Comparison of ENCODE assay signal across 32 cellular contexts in genomic region chr16:7449808-7450207, GRCh38.
"Had no signal": no experiment of that assay in that cellular context is flagged by ENCODE, and none has a peak within 500 bp of the region (broad histone marks: within the 10 kb centered on the region; RNA-seq: fewer than 3 reads in every experiment).

No MANE protein-coding gene starts in this region.

- ATAC-seq: naive thymus-derived CD4-positive, alpha-beta T cell; natural killer cell; pancreas; right cardiac atrium; right lobe of liver; stimulated activated memory B cell treated with anti-CD40 and anti-IgM and Interleukin-4, amounts not matched to agents 10 μg/mL and 1 μg/mL and 100 μg/mL, for 72 hours; stimulated activated naive CD8-positive, alpha-beta T cell treated with anti-CD3 and anti-CD28 coated beads, Interleukin-15, amount 100 ng/mL, for 72 hours; stimulated activated naive CD8-positive, alpha-beta T cell treated with anti-CD3 and anti-CD28 coated beads, Interleukin-15, Interleukin-2, amounts not matched to agents 100 U/mL and 50 U/mL, for 24 hours; upper lobe of right lung had no signal

- H3K9me3 ChIP-seq: neutrophil, pancreas, prostate gland, right lobe of liver, suprapubic skin, testis, transverse colon, upper lobe of right lung, vagina had no signal

- DNase-seq: naive thymus-derived CD4-positive, alpha-beta T cell; natural killer cell; nucleus accumbens; pancreas; right cardiac atrium; right lobe of liver; sigmoid colon; spleen; stimulated activated CD4-positive, alpha-beta T cell treated with anti-CD3 and anti-CD28 coated beads, Interleukin-12 subunit alpha, Interleukin-12 subunit beta, amount 100 ng/mL, for 4 hours; stimulated activated CD4-positive, alpha-beta T cell treated with anti-CD3 and anti-CD28 coated beads, Interleukin-1b, Interleukin-23, amount 100 ng/mL, for 48 hours; stimulated activated CD4-positive, alpha-beta T cell treated with anti-CD3 and anti-CD28 coated beads, Interleukin-4, amount 100 ng/mL, for 1 hour; stimulated activated CD4-positive, alpha-beta T cell treated with anti-CD3 and anti-CD28 coated beads, Interleukin-4, amount 100 ng/mL, for 4 hours; stimulated activated CD8-positive, alpha-beta memory T cell treated with anti-CD3 and anti-CD28 coated beads, Interleukin-4, amount 100 ng/mL, for 48 hours; stimulated activated naive CD4-positive, alpha-beta T cell; stimulated activated naive CD8-positive, alpha-beta T cell treated with anti-CD3 and anti-CD28 coated beads, Interleukin-15, amount 100 ng/mL, for 72 hours; stimulated activated naive CD8-positive, alpha-beta T cell treated with anti-CD3 and anti-CD28 coated beads, Interleukin-15, Interleukin-2, amounts not matched to agents 100 U/mL and 50 U/mL, for 24 hours; substantia nigra; testis; tibial artery; transverse colon; upper lobe of right lung had no signal

- H3K27me3 Mint-ChIP-seq: naive thymus-derived CD4-positive, alpha-beta T cell; stimulated activated memory B cell treated with anti-CD40 and anti-IgM and Interleukin-4, amounts not matched to agents 10 μg/mL and 1 μg/mL and 100 μg/mL, for 72 hours; stimulated activated naive CD8-positive, alpha-beta T cell treated with anti-CD3 and anti-CD28 coated beads, Interleukin-15, amount 100 ng/mL, for 72 hours had no signal

- FAIRE-seq: pancreas, urothelium cell line had no signal

- H3K4me3 Mint-ChIP-seq: naive thymus-derived CD4-positive, alpha-beta T cell; natural killer cell; nephron; neural crest cell; stimulated activated memory B cell treated with anti-CD40 and anti-IgM and Interleukin-4, amounts not matched to agents 10 μg/mL and 1 μg/mL and 100 μg/mL, for 72 hours; stimulated activated naive CD8-positive, alpha-beta T cell treated with anti-CD3 and anti-CD28 coated beads, Interleukin-15, amount 100 ng/mL, for 72 hours; type B pancreatic cell had no signal

- H3K27ac ChIP-seq: neutrophil, pancreas, prostate gland, right lobe of liver, sigmoid colon, skin epidermis, spleen, suprapubic skin, testis, tibial artery, transverse colon, upper lobe of right lung, vagina had no signal

- H3K27me3 ChIP-seq: neutrophil, pancreas, right lobe of liver, spleen, suprapubic skin, testis, tibial artery, transverse colon, upper lobe of right lung, vagina had no signal

- H3K36me3 ChIP-seq: neutrophil, pancreas, prostate gland, right lobe of liver, sigmoid colon, spleen, suprapubic skin, tibial artery, transverse colon, upper lobe of right lung, vagina had no signal

- H3K27ac Mint-ChIP-seq: naive thymus-derived CD4-positive, alpha-beta T cell; natural killer cell; stimulated activated memory B cell treated with anti-CD40 and anti-IgM and Interleukin-4, amounts not matched to agents 10 μg/mL and 1 μg/mL and 100 μg/mL, for 72 hours; stimulated activated naive CD8-positive, alpha-beta T cell treated with anti-CD3 and anti-CD28 coated beads, Interleukin-15, amount 100 ng/mL, for 72 hours; type B pancreatic cell had no signal

- H3K36me3 Mint-ChIP-seq: natural killer cell; stimulated activated memory B cell treated with anti-CD40 and anti-IgM and Interleukin-4, amounts not matched to agents 10 μg/mL and 1 μg/mL and 100 μg/mL, for 72 hours; type B pancreatic cell had no signal

- H3K4me2 ChIP-seq: smooth muscle cell had no signal

- H3K4me1 ChIP-seq: pancreas, prostate gland, right lobe of liver, sigmoid colon, spleen, suprapubic skin, testis, tibial artery, transverse colon, upper lobe of right lung, vagina had no signal

- H3K4me3 ChIP-seq: pancreas, prostate gland, right lobe of liver, sigmoid colon, skin epidermis, smooth muscle cell, spleen, suprapubic skin, testis, tibial artery, transverse colon, upper lobe of right lung, vagina had no signal

- H3K4me1 Mint-ChIP-seq: naive thymus-derived CD4-positive, alpha-beta T cell; natural killer cell; neural crest cell; stimulated activated memory B cell treated with anti-CD40 and anti-IgM and Interleukin-4, amounts not matched to agents 10 μg/mL and 1 μg/mL and 100 μg/mL, for 72 hours; stimulated activated naive CD8-positive, alpha-beta T cell treated with anti-CD3 and anti-CD28 coated beads, Interleukin-15, amount 100 ng/mL, for 72 hours had no signal
